In the genomic region with DNA sequence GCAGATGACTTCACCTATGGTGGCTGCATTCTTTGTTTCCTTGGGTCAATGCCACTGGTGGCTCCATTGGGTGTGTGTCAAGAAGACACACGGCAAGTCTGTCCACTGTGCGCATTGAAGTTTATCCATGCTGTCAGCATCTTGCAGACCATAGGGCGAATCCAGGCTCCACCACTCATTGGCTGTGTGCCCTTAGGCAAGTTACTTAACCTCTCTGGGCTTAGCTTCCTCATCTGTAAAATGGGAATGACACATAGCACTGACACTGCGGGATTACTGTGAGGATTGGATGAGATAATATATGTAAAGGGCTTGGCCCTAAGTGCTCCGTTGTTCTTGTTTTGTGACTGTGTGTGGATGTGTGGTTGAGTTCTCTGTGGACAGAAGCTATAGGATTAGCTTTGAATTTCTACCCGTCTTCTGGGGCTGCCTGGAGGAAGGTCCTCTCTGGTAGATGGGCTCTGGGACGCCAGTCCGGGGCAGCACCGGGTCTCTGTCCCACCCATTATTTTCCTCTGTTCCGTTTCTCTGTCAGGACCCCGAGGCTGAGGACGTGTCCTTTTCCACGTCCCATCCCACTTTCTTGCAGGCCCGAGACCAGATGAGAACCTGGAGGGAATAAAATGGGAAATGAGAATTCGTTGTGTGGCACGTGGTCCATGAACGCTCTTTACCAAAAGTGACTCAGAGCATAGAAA, we compare ENCODE assay signal across 15 cellular contexts.
"Had no signal": no experiment of that assay in that cellular context is flagged by ENCODE, and none has a peak within 500 bp of the region (broad histone marks: within the 10 kb centered on the region; RNA-seq: fewer than 3 reads in every experiment).

No MANE protein-coding gene starts in this region.

- H3K4me3 Mint-ChIP-seq: activated T-cell treated with anti-CD3 and anti-CD28 coated beads, Interleukin-2, amount 50 U/mL, for 72 hours; effector memory CD8-positive, alpha-beta T cell; mesothelial cell of epicardium; nephron progenitor cell; stimulated activated naive CD8-positive, alpha-beta T cell treated with anti-CD3 and anti-CD28 coated beads, Interleukin-15, Interleukin-2, amounts not matched to agents 100 ng/mL and 50 ng/mL, for 24 hours had no signal

- ATAC-seq: activated naive CD4-positive, alpha-beta T cell treated with anti-CD3 and anti-CD28 coated beads, Interleukin-2, amount 50 U/mL, for 72 hours; activated T-cell treated with anti-CD3 and anti-CD28 coated beads, Interleukin-2, amount 50 U/mL, for 72 hours; effector memory CD8-positive, alpha-beta T cell; foreskin keratinocyte had no signal

- H3K9me3 Mint-ChIP-seq: activated naive CD4-positive, alpha-beta T cell treated with anti-CD3 and anti-CD28 coated beads, Interleukin-2, amount 50 U/mL, for 72 hours; activated T-cell treated with anti-CD3 and anti-CD28 coated beads, Interleukin-2, amount 50 U/mL, for 72 hours; effector memory CD8-positive, alpha-beta T cell; mesothelial cell of epicardium; nephron progenitor cell; stimulated activated naive CD8-positive, alpha-beta T cell treated with anti-CD3 and anti-CD28 coated beads, Interleukin-15, Interleukin-2, amounts not matched to agents 100 ng/mL and 50 ng/mL, for 24 hours had no signal

- H3K27ac ChIP-seq: cardiac muscle cell, foreskin keratinocyte had no signal

- H3K36me3 Mint-ChIP-seq: activated naive CD4-positive, alpha-beta T cell treated with anti-CD3 and anti-CD28 coated beads, Interleukin-2, amount 50 U/mL, for 72 hours; mesothelial cell of epicardium had no signal

- DNase-seq: activated CD4-positive, alpha-beta T cell treated with anti-CD3 and anti-CD28 coated beads, Interleukin-2, amount 50 U/mL, for 4 hours; activated gamma-delta T cell treated with Interleukin-2 at 50 U/mL for 16 hours; activated T-cell treated with anti-CD3 and anti-CD28 coated beads, Interleukin-2, amount 50 U/mL, for 72 hours; effector memory CD8-positive, alpha-beta T cell; foreskin keratinocyte; glutamatergic neuron; hippocampal formation; lower lobe of right lung; nephron progenitor cell; occipital lobe; T-helper 2 cell had no signal

- H3K27ac Mint-ChIP-seq: activated naive CD4-positive, alpha-beta T cell treated with anti-CD3 and anti-CD28 coated beads, Interleukin-2, amount 50 U/mL, for 72 hours; activated T-cell treated with anti-CD3 and anti-CD28 coated beads, Interleukin-2, amount 50 U/mL, for 72 hours; effector memory CD8-positive, alpha-beta T cell; mesothelial cell of epicardium; nephron progenitor cell; stimulated activated naive CD8-positive, alpha-beta T cell treated with anti-CD3 and anti-CD28 coated beads, Interleukin-15, Interleukin-2, amounts not matched to agents 100 ng/mL and 50 ng/mL, for 24 hours had no signal

- H3K4me3 ChIP-seq: cardiac muscle cell, lower lobe of right lung had no signal

- H3K27me3 ChIP-seq: cardiac muscle cell, foreskin keratinocyte had no signal

- H3K9me3 ChIP-seq: lower lobe of right lung had no signal

- H3K4me1 ChIP-seq: foreskin keratinocyte had no signal

- H3K36me3 ChIP-seq: cardiac muscle cell, lower lobe of right lung had no signal
